In genomic region chr19:8307965-8308866, GRCh38 we compare ENCODE assay signal across 8 cellular contexts. TPM values are rescaled to one million over a fixed set of nuclear protein-coding genes. Genes with fewer than 3 reads are reported as not detected.
A peak's percentile ranks its signal among the peaks of the same experiment; 100 is the strongest.
DNase-seq lines count a peak whose midpoint lies in the region; ATAC-seq and TF ChIP-seq lines count a peak whose summit lies in the region.

Gene CD320, minus strand, starts transcription at chr19:8308358. Its CDS starts 68 bp downstream, at chr19:8308290.

- peaks cover 26 to 37% (median 36%) of the 10 kb centered on the region in 3 donors for H3K4me1 Mint-ChIP-seq in T-cell

- H3K27me3 ChIP-seq in heart right ventricle = peaks cover 0 to 5% (median 0%) of the 10 kb centered on the region in 7 donors
- H3K27me3 ChIP-seq in transverse colon = no peaks in the 10 kb centered on the region

- H3K36me3 ChIP-seq in heart right ventricle (peaks cover 0 to 41% (median 17%) of the 10 kb centered on the region in 9 donors), transverse colon (peaks cover 0 to 7% (median 2%) of the 10 kb centered on the region in 4 donors)

- H3K27ac Mint-ChIP-seq in T-cell = peak within 1 kb of the TSS; percentile 88

- no peak within 1 kb of the TSS for H3K27ac ChIP-seq in adipose tissue (ENCODE audit: low read depth, low read length)
- H3K27ac ChIP-seq in heart right ventricle = peak within 1 kb of the TSS in 9 of 10 donors; percentile 33 to 83 (median 65)
- H3K27ac ChIP-seq in transverse colon = peak within 1 kb of the TSS; percentile 73 to 84 (median 83)

- H3K9me3 Mint-ChIP-seq in T-cell = no peaks in the 10 kb centered on the region

- WGBS in adipose tissue, 3 donors = 0 to 2% (median 1%) methylated on average over 56 to 63 of the region's 63 CpGs
- WGBS in heart right ventricle, 2 donors = 0 to 1% methylated on average over 59 to 63 of the region's 63 CpGs
- WGBS in transverse colon (ENCODE audit: low coverage in 1 of 2), 2 donors = 0 to 1% methylated on average over 9 to 39 of the region's 63 CpGs

- in situ Hi-C loops in transverse colon (cut with MboI; ENCODE audit: low pct_ligation_motif_present in 1 of 4, low pct_unique_long_range_greater_than_20kb in 1 of 4, low sequenced_read_pairs in 3 of 4) = no loop called here

- POLR2A ChIA-PET in T-cell (lab: Charles Lee) = interaction anchor here in 1 of 2 donors (0.6 kb wide), 1 partner anchor 59 kb away, joined by 4 read pairs; no protein-coding TSS in a partner anchor

- DNase-seq in GM04504 (ENCODE audit: low read depth) = peak; percentile 72
- peak; percentile 87 for DNase-seq in NCI-H1417 treated with DMSO at 0.1 percent for 48 hours (lab: John Stamatoyannopoulos, UW)
- DNase-seq in T-cell = peak; percentile 63 to 90 (median 82)
- DNase-seq in heart right ventricle = peak; percentile 90 to 93
- DNase-seq in posterior cingulate gyrus = peak; percentile 86 to 99 (median 94)
- peak; percentile 92 for DNase-seq in transverse colon

- H3K36me3 Mint-ChIP-seq in T-cell = peaks cover 6% of the 10 kb centered on the region

- H3K27me3 Mint-ChIP-seq in T-cell = no peaks in the 10 kb centered on the region

- H3K9me3 ChIP-seq in heart right ventricle (no peaks in the 10 kb centered on the region), transverse colon (no peaks in the 10 kb centered on the region)

- CTCF ChIA-PET in T-cell (lab: Charles Lee) = no interaction called here

- H3K4me3 ChIP-seq in heart right ventricle (peak within 1 kb of the TSS; percentile 48 to 76 (median 63)), transverse colon (peak within 1 kb of the TSS; percentile 33 to 60 (median 52))

- peak within 1 kb of the TSS; percentile 83 to 90 (median 87) for H3K4me3 Mint-ChIP-seq in T-cell

- peak; percentile 64 for TF ChIP-seq POLR2A in transverse colon (IDR thresholded peaks at IDR 0.05)

- ATAC-seq in HG02588 (IDR thresholded peaks at IDR 0.05; ENCODE audit: unreplicated experiment) (peak; percentile 73), T-cell (replicated peaks in 1 of 4) (peak; percentile 93 to 94 (median 94)), heart right ventricle (peak; percentile 93 to 96 (median 94))

- peaks cover 9 to 56% (median 44%) of the 10 kb centered on the region in 9 donors for H3K4me1 ChIP-seq in heart right ventricle
- peaks cover 17 to 43% (median 33%) of the 10 kb centered on the region in 4 donors for H3K4me1 ChIP-seq in transverse colon

- TF ChIP-seq EP300 in transverse colon (IDR thresholded peaks at IDR 0.05; ENCODE audit: low read depth) = no peak

- TF ChIP-seq CTCF in heart right ventricle (IDR thresholded peaks at IDR 0.05) (no peak), transverse colon (IDR thresholded peaks at IDR 0.05) (peak in 1 of 5 experiments; percentile 9)

- intact Hi-C loops in heart right ventricle (cut with DNase I) (loop anchor here in 1 of 10 donors (5.0 kb wide), 1 partner anchor 41 kb away; no protein-coding TSS in a partner anchor), posterior cingulate gyrus (cut with DNase I) (loop anchor here (2.0 kb wide), 1 partner anchor 13 kb away; the partner anchor contains the start of genes NDUFA7 and RPS28), transverse colon (cut with DNase I; ENCODE audit: low total_unique reads) (no loop called here)

RNA-seq across cellular contexts. Expression of gene CD320, which starts in this region (rescaled TPM):
- 10 to 100 TPM; 26.1 to 41.5 (median 37.4) TPM for total RNA-seq in T-cell
- polyA plus RNA-seq in adipose tissue = 10 to 100 TPM; 29.4 to 91.2 (median 40.7) TPM
- 10 to 100 TPM; 20.3 to 38.9 (median 26.0) TPM for total RNA-seq in heart right ventricle
- 10 to 100 TPM; 50.8 to 81.2 TPM for polyA plus RNA-seq in heart right ventricle
- 10 to 100 TPM in 3 of 4 donors, 1 to 10 TPM in 1; 9.4 to 73.2 (median 41.0) TPM for total RNA-seq in transverse colon
